1 cellular context compared by ENCODE assay signal in the genomic region with DNA sequence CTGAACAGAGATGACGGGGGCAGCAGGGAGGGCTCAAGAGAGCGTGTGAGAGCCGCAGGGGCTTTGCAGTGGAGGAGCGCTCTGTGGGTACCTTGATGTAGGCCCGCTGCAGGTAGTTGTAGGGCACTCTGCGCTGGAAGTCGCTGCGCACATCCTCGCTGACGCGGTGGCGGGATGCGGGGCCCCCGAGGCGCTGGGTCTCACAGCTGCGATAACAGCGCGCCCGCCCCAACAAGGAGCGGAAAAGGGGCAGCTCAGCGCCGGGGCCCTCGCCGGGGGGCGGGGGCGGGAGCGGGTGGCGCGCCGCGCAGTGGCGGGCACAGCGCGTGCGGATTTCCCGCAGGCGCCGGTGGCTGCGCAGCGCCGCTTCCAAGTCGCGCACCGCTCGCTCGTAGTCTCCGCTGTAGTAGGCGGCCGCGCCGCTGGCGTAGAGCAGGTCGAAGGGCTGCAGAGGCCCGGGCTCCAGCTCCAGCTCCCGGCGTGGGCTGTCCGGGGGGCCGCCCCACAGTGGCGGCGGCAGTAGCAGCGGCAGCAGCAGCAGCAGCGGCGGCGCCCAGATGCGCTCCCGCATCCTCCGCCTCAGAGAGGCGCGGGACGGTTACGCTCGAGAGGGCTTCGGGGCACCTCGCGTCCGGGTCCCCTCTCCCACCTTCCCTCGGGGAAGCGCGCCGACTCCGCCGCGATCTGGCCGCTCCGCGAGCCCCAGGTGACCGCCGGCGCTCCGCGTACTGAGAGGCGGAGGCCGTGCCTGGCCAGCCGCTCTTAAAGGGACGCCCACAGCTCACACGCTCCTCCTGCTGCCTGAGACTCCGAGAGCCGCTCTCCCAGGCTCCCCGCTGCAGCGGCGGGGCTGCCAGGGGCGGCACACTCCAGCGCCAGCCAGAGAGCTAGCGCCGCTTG.
A peak's percentile ranks its signal among the peaks of the same experiment; 100 is the strongest.
TF ChIP-seq lines count a peak whose summit lies in the region.

Gene P3H2 (minus strand): TSS at position 737 of the 900 bp plus-strand sequence. CDS start 166 bp downstream, at position 571.

TF ChIP-seq in GM12878, 131 proteins besides CTCF, POLR2A, EP300 and RAD21 (continued from another document):
- TF ChIP-seq, protein P1, sequence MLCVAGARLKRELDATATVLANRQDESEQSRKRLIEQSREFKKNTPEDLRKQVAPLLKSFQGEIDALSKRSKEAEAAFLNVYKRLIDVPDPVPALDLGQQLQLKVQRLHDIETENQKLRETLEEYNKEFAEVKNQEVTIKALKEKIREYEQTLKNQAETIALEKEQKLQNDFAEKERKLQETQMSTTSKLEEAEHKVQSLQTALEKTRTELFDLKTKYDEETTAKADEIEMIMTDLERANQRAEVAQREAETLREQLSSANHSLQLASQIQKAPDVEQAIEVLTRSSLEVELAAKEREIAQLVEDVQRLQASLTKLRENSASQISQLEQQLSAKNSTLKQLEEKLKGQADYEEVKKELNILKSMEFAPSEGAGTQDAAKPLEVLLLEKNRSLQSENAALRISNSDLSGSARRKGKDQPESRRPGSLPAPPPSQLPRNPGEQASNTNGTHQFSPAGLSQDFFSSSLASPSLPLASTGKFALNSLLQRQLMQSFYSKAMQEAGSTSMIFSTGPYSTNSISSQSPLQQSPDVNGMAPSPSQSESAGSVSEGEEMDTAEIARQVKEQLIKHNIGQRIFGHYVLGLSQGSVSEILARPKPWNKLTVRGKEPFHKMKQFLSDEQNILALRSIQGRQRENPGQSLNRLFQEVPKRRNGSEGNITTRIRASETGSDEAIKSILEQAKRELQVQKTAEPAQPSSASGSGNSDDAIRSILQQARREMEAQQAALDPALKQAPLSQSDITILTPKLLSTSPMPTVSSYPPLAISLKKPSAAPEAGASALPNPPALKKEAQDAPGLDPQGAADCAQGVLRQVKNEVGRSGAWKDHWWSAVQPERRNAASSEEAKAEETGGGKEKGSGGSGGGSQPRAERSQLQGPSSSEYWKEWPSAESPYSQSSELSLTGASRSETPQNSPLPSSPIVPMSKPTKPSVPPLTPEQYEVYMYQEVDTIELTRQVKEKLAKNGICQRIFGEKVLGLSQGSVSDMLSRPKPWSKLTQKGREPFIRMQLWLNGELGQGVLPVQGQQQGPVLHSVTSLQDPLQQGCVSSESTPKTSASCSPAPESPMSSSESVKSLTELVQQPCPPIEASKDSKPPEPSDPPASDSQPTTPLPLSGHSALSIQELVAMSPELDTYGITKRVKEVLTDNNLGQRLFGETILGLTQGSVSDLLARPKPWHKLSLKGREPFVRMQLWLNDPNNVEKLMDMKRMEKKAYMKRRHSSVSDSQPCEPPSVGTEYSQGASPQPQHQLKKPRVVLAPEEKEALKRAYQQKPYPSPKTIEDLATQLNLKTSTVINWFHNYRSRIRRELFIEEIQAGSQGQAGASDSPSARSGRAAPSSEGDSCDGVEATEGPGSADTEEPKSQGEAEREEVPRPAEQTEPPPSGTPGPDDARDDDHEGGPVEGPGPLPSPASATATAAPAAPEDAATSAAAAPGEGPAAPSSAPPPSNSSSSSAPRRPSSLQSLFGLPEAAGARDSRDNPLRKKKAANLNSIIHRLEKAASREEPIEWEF (IDR thresholded peaks at IDR 0.05; ENCODE audit: insufficient replicate concordance, low read depth, low read length): no peak
- no peak for TF ChIP-seq POLR2AphosphoS2 (IDR thresholded peaks at IDR 0.05; ENCODE audit: low read depth, low read length)
- no peak for TF ChIP-seq JUND (IDR thresholded peaks at IDR 0.05; ENCODE audit: low read depth, low read length)
- no peak for TF ChIP-seq E2F4 (IDR thresholded peaks at IDR 0.05; ENCODE audit: low read depth, low read length)
- peak in 1 of 2 experiments; percentile 56; a peak in 1 of 3 replicates for TF ChIP-seq EGR1 (IDR thresholded peaks at IDR 0.05; ENCODE audit: borderline replicate concordance in 1 of 2, low read depth in 2 of 2, low read length in 2 of 2)
- no peak for TF ChIP-seq JUNB (IDR thresholded peaks at IDR 0.05)
- TF ChIP-seq E4F1 (IDR thresholded peaks at IDR 0.05; ENCODE audit: borderline replicate concordance, partially characterized antibody): no peak
- no peak for TF ChIP-seq EZH2 (IDR thresholded peaks at IDR 0.05; ENCODE audit: borderline replicate concordance, control insufficient read depth, low read depth, low read length)
- no peak for TF ChIP-seq PAX8 (IDR thresholded peaks at IDR 0.05)
- TF ChIP-seq TARDBP (IDR thresholded peaks at IDR 0.05; ENCODE audit: borderline replicate concordance): 0 out of 2 replicates have a peak, but pooled peaks have one; percentile 26
- no peak for TF ChIP-seq KLF5 (IDR thresholded peaks at IDR 0.05; ENCODE audit: partially characterized antibody)
- TF ChIP-seq, protein P2, sequence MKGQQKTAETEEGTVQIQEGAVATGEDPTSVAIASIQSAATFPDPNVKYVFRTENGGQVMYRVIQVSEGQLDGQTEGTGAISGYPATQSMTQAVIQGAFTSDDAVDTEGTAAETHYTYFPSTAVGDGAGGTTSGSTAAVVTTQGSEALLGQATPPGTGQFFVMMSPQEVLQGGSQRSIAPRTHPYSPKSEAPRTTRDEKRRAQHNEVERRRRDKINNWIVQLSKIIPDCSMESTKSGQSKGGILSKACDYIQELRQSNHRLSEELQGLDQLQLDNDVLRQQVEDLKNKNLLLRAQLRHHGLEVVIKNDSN (IDR thresholded peaks at IDR 0.05; ENCODE audit: borderline replicate concordance, extremely low read length, insufficient read depth, low read depth, low read length): no peak
- TF ChIP-seq, protein P3, sequence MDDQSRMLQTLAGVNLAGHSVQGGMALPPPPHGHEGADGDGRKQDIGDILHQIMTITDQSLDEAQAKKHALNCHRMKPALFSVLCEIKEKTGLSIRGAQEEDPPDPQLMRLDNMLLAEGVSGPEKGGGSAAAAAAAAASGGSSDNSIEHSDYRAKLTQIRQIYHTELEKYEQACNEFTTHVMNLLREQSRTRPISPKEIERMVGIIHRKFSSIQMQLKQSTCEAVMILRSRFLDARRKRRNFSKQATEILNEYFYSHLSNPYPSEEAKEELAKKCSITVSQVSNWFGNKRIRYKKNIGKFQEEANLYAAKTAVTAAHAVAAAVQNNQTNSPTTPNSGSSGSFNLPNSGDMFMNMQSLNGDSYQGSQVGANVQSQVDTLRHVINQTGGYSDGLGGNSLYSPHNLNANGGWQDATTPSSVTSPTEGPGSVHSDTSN (IDR thresholded peaks at IDR 0.05; ENCODE audit: insufficient replicate concordance, low read depth, low read length): no peak
- TF ChIP-seq ZNF217 (IDR thresholded peaks at IDR 0.05): no peak
- no peak for TF ChIP-seq NFXL1 (IDR thresholded peaks at IDR 0.05; ENCODE audit: borderline replicate concordance)
- TF ChIP-seq SIN3A (IDR thresholded peaks at IDR 0.05; ENCODE audit: low read depth, low read length): no peak
- TF ChIP-seq ZNF24 (IDR thresholded peaks at IDR 0.05): no peak
- no peak for TF ChIP-seq CREM (IDR thresholded peaks at IDR 0.05; ENCODE audit: low read depth)
- TF ChIP-seq, protein P4, sequence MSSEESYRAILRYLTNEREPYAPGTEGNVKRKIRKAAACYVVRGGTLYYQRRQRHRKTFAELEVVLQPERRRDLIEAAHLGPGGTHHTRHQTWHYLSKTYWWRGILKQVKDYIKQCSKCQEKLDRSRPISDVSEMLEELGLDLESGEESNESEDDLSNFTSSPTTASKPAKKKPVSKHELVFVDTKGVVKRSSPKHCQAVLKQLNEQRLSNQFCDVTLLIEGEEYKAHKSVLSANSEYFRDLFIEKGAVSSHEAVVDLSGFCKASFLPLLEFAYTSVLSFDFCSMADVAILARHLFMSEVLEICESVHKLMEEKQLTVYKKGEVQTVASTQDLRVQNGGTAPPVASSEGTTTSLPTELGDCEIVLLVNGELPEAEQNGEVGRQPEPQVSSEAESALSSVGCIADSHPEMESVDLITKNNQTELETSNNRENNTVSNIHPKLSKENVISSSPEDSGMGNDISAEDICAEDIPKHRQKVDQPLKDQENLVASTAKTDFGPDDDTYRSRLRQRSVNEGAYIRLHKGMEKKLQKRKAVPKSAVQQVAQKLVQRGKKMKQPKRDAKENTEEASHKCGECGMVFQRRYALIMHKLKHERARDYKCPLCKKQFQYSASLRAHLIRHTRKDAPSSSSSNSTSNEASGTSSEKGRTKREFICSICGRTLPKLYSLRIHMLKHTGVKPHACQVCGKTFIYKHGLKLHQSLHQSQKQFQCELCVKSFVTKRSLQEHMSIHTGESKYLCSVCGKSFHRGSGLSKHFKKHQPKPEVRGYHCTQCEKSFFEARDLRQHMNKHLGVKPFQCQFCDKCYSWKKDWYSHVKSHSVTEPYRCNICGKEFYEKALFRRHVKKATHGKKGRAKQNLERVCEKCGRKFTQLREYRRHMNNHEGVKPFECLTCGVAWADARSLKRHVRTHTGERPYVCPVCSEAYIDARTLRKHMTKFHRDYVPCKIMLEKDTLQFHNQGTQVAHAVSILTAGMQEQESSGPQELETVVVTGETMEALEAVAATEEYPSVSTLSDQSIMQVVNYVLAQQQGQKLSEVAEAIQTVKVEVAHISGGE (CRISPR knock-in tag; IDR thresholded peaks at IDR 0.05): no peak
- no peak for TF ChIP-seq CHD4 (IDR thresholded peaks at IDR 0.05)
- TF ChIP-seq MTA2 (IDR thresholded peaks at IDR 0.05; ENCODE audit: low read depth): no peak
